Comparison of ENCODE assay signal across 9 cellular contexts in genomic region chr4:129929052-129929451, GRCh38.
DNase-seq lines count a peak whose midpoint lies in the region; ATAC-seq, FAIRE-seq and TF ChIP-seq lines count a peak whose summit lies in the region.
"Had no signal": no experiment of that assay in that cellular context is flagged by ENCODE, and none has a peak within 500 bp of the region (broad histone marks: within the 10 kb centered on the region; RNA-seq: fewer than 3 reads in every experiment).

No MANE protein-coding gene starts in this region.

- peak in 1 of 3 experiments; percentile 19 for TF ChIP-seq CTCF in testis (IDR thresholded peaks at IDR 0.05)

- H3K36me3 ChIP-seq in testis (ENCODE audit: low read depth, missing control alignments): no peaks in the 10 kb centered on the region

- no peak for ATAC-seq in HG02938 (IDR thresholded peaks at IDR 0.05; ENCODE audit: unreplicated experiment)

- no peaks in the 10 kb centered on the region for H3K9me3 ChIP-seq in testis

- intact Hi-C loops in testis (cut with DNase I; ENCODE audit: low total_unique reads): no loop called here

- TF ChIP-seq POLR2A in testis (IDR thresholded peaks at IDR 0.05): no peak
- TF ChIP-seq POLR2A in GM12891 (IDR thresholded peaks at IDR 0.05; ENCODE audit: low read depth, low read length): no peak

- no peak for FAIRE-seq in GM12891 (lab: Jason Lieb, UNC)

- no peak overlapping the region for H3K4me3 ChIP-seq in testis

- no peaks in the 10 kb centered on the region for H3K4me1 ChIP-seq in testis

- H3K27ac ChIP-seq in testis: no peak overlapping the region

- H3K27me3 ChIP-seq in testis: no peaks in the 10 kb centered on the region

- DNase-seq in NCI-H2171 treated with DMSO at 0.1 percent for 48 hours (lab: John Stamatoyannopoulos, UW) (peak; percentile 7), NCI-H2171 (lab: John Stamatoyannopoulos, UW) (no peak), Kasumi-1 (lab: John Stamatoyannopoulos, UW) (peak; percentile 39 to 57), astrocyte of the hippocampus (ENCODE audit: low read depth, low spot score) (peak; percentile 3), testis (peak; percentile 22), middle frontal gyrus (ENCODE audit: extremely low spot score, low spot score) (no peak), GM12891 (ENCODE audit: insufficient read length, low spot score) (no peak)
- DNase-seq: Right ventricle myocardium superior had no signal

- 77 to 78% methylated on average over 1 of the region's 1 CpG for WGBS in testis, 2 donors

TF ChIP-seq in GM12891, 5 proteins besides CTCF, POLR2A, EP300 and RAD21:
- no peak for TF ChIP-seq TAF1 (IDR thresholded peaks at IDR 0.05; ENCODE audit: low read depth, low read length)
- TF ChIP-seq POU2F2 (IDR thresholded peaks at IDR 0.05; ENCODE audit: low read depth, low read length): no peak
- no peak for TF ChIP-seq SPI1 (IDR thresholded peaks at IDR 0.05; ENCODE audit: low read depth, low read length)
- TF ChIP-seq PAX5 (IDR thresholded peaks at IDR 0.05; ENCODE audit: insufficient read depth, low read length, severe bottlenecking): no peak
- TF ChIP-seq POLR2AphosphoS5 (IDR thresholded peaks at IDR 0.05; ENCODE audit: low read depth, low read length): no peak

Comparison
In these comparisons a context has a peak if more than half of its experiments do, and no peak if none do; other contexts are left out.
1. DNase-seq: peak in NCI-H2171 treated with DMSO at 0.1 percent for 48 hours (single experiment), Kasumi-1 (2 of 2), astrocyte of the hippocampus (single experiment) and testis (single experiment); none in NCI-H2171 (single experiment), middle frontal gyrus (single experiment) and GM12891 (single experiment).